16 cellular contexts compared by ENCODE assay signal in the genomic region with DNA sequence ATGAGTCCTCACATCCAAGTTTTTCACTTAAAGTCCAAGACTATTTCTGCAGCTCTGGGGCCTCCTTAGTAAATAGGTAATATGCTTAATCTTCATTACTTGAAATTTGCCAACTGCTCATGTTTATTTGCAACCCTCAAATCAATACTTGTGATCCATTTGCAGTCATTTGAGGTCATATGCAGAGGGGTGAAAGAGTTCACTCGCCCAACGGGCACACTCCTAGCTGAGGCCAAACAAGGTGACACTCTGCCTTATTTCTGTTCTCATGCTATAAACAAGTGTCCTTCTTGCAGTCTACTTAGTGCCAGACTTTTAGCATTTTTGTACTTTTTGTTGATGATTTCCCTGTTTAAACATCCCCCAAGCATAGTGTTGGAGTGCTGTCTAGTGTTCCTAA.
"Had no signal": no experiment of that assay in that cellular context is flagged by ENCODE, and none has a peak within 500 bp of the region (broad histone marks: within the 10 kb centered on the region; RNA-seq: fewer than 3 reads in every experiment).

No MANE protein-coding gene starts in this region.

- DNase-seq: effector memory CD4-positive, alpha-beta T cell; gastrocnemius medialis; islet precursor cell; left ventricle myocardium superior; mucosa of descending colon; naive thymus-derived CD8-positive, alpha-beta T cell; posterior cingulate gyrus; right cardiac atrium; spleen; stimulated activated CD4-positive, alpha-beta T cell treated with anti-CD3 and anti-CD28 coated beads, Interleukin-15, amount 100 ng/mL, for 24 hours; stimulated activated CD4-positive, alpha-beta T cell treated with anti-CD3 and anti-CD28 coated beads, Interleukin-1b, Interleukin-23, amount 100 ng/mL, for 48 hours; stimulated activated CD4-positive, alpha-beta T cell treated with anti-CD3 and anti-CD28 coated beads, Interleukin-4, amount 100 ng/mL, for 24 hours; transverse colon had no signal

- H3K9me3 ChIP-seq: gastrocnemius medialis, mucosa of descending colon, neutrophil, transverse colon had no signal

- H3K27me3 ChIP-seq: esophagus muscularis mucosa, gastrocnemius medialis, neutrophil, spleen, transverse colon had no signal

- H3K4me3 ChIP-seq: esophagus muscularis mucosa, gastrocnemius medialis, mucosa of descending colon, spleen, transverse colon had no signal

- ATAC-seq: gastrocnemius medialis; mucosa of descending colon; naive thymus-derived CD8-positive, alpha-beta T cell; stimulated activated memory B cell treated with anti-CD40 and anti-IgM and Interleukin-4, amounts not matched to agents 10 μg/mL and 1 μg/mL and 100 μg/mL, for 72 hours had no signal

- H3K27ac ChIP-seq: gastrocnemius medialis, neutrophil, spleen had no signal

- H3K36me3 ChIP-seq: esophagus muscularis mucosa, gastrocnemius medialis, neutrophil, spleen, transverse colon had no signal

- H3K4me1 ChIP-seq: gastrocnemius medialis, spleen had no signal
